Comparison of ENCODE assay signal across 21 cellular contexts in the genomic region with DNA sequence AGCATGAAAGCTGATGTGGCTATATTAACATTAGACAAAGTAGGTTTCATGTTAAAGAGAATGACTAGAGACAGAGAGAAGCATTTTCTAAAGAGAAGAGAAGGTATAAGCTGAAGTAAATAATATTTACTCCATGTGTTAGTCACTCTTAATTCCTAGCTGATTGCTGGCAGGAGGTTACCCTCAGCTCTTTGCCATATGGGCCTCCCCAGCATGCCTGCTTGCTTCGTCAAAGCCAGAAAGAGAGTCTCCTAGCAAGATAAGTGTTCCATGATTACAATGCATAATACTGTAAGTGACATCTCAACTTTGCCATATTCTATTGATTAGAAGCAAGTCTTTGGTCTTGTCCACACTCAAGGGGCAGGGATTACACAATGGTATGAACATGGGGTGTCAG.
"Had no signal": no experiment of that assay in that cellular context is flagged by ENCODE, and none has a peak within 500 bp of the region (broad histone marks: within the 10 kb centered on the region; RNA-seq: fewer than 3 reads in every experiment).

No MANE protein-coding gene starts in this region.

- H3K27ac Mint-ChIP-seq: activated CD8-positive, alpha-beta T cell treated with anti-CD3 and anti-CD28 coated beads for 36 hours; activated naive CD4-positive, alpha-beta T cell treated with anti-CD3 and anti-CD28 coated beads, Interleukin-2, amount 50 U/mL, for 72 hours; immature natural killer cell; nephron; progenitor cell of endocrine pancreas; WTC11 had no signal

- H3K27ac ChIP-seq: body of pancreas, gastrocnemius medialis, heart left ventricle, lower lobe of right lung, right lobe of liver, spleen had no signal

- ATAC-seq: activated CD8-positive, alpha-beta T cell treated with anti-CD3 and anti-CD28 coated beads for 36 hours; activated naive CD4-positive, alpha-beta T cell treated with anti-CD3 and anti-CD28 coated beads, Interleukin-2, amount 50 U/mL, for 72 hours; activated T-cell treated with anti-CD3 and anti-CD28 coated beads, Interleukin-2, amount 50 U/mL, for 4 hours; body of pancreas; gastrocnemius medialis; heart left ventricle; left cardiac atrium; lower lobe of right lung; right lobe of liver; WTC11 had no signal

- H3K4me1 Mint-ChIP-seq: immature natural killer cell had no signal

- H3K9me3 ChIP-seq: gastrocnemius medialis, lower lobe of right lung, right lobe of liver had no signal

- H3K36me3 Mint-ChIP-seq: activated naive CD4-positive, alpha-beta T cell treated with anti-CD3 and anti-CD28 coated beads, Interleukin-2, amount 50 U/mL, for 72 hours had no signal

- DNase-seq: activated CD4-positive, alpha-beta T cell treated with anti-CD3 and anti-CD28 coated beads for 48 hours; activated CD8-positive, alpha-beta T cell treated with anti-CD3 and anti-CD28 coated beads for 36 hours; activated effector memory CD4-positive, alpha-beta T cell treated with Interleukin-2 at 50 U/mL for 16 hours; activated T-cell treated with anti-CD3 and anti-CD28 coated beads, Interleukin-2, amount 50 U/mL, for 4 hours; amygdala; body of pancreas; central memory CD4-positive, alpha-beta T cell; effector memory CD4-positive, alpha-beta T cell; gastrocnemius medialis; heart left ventricle; immature natural killer cell; left cardiac atrium; lower lobe of right lung; nucleus accumbens; right lobe of liver; spleen; T-helper 2 cell had no signal

- H3K4me3 Mint-ChIP-seq: activated CD8-positive, alpha-beta T cell treated with anti-CD3 and anti-CD28 coated beads for 36 hours; activated T-cell treated with anti-CD3 and anti-CD28 coated beads, Interleukin-2, amount 50 U/mL, for 4 hours; immature natural killer cell; nephron; WTC11 had no signal

- H3K27me3 ChIP-seq: body of pancreas, gastrocnemius medialis, heart left ventricle, right lobe of liver had no signal

- H3K4me3 ChIP-seq: body of pancreas, gastrocnemius medialis, heart left ventricle, lower lobe of right lung, right lobe of liver, spleen had no signal

- H3K36me3 ChIP-seq: gastrocnemius medialis, heart left ventricle, lower lobe of right lung, right lobe of liver, spleen had no signal

- H3K4me1 ChIP-seq: body of pancreas, gastrocnemius medialis, heart left ventricle, lower lobe of right lung, right lobe of liver, spleen had no signal
